Comparison of ENCODE assay signal across 11 cellular contexts in genomic region chr5:172985596-172985995, GRCh38. TPM values are rescaled to one million over a fixed set of nuclear protein-coding genes. Genes with fewer than 3 reads are reported as not detected.
DNase-seq lines count a peak whose midpoint lies in the region; ATAC-seq and TF ChIP-seq lines count a peak whose summit lies in the region.
"Had no signal": no experiment of that assay in that cellular context is flagged by ENCODE, and none has a peak within 500 bp of the region (broad histone marks: within the 10 kb centered on the region; RNA-seq: fewer than 3 reads in every experiment).

No MANE protein-coding gene starts in this region.

- H3K4me3 ChIP-seq in CD4-positive, CD25-positive, alpha-beta regulatory T cell (ENCODE audit: low read depth, low read length): peak overlapping the region; percentile 70
- 0 out of 2 replicates have a peak overlapping the region, but pooled peaks have one; percentile 11 for H3K4me3 ChIP-seq in HUES48 (ENCODE audit: low read depth, low read length)
- peak overlapping the region; percentile 10 to 93 for H3K4me3 ChIP-seq in ascending aorta

- ATAC-seq in CD4-positive, CD25-positive, alpha-beta regulatory T cell (ENCODE audit: low read depth in 2 of 2): no peak
- no peak for ATAC-seq in memory B cell (ENCODE audit: low read depth)
- ATAC-seq in GM21515 (IDR thresholded peaks at IDR 0.05; ENCODE audit: unreplicated experiment): no peak
- ATAC-seq: activated CD4-positive, CD25-positive, alpha-beta regulatory T cell treated with anti-CD3 and anti-CD28 coated beads, Interleukin-2, amount 50 U/mL, for 24 hours had no signal

- TF ChIP-seq CTCF in ascending aorta (IDR thresholded peaks at IDR 0.05): no peak

- H3K27ac Mint-ChIP-seq in CD4-positive, CD25-positive, alpha-beta regulatory T cell: peak overlapping the region in 2 of 3 donors; percentile 48 to 82
- H3K27ac Mint-ChIP-seq in memory B cell: peak overlapping the region; percentile 77

- peaks cover 30% of the 10 kb centered on the region for H3K4me1 ChIP-seq in CD4-positive, CD25-positive, alpha-beta regulatory T cell (ENCODE audit: control insufficient read depth, insufficient read depth, low read length, poor library complexity, severe bottlenecking)
- H3K4me1 ChIP-seq in HUES48 (ENCODE audit: control insufficient read depth, insufficient read depth, low read length): no peaks in the 10 kb centered on the region
- H3K4me1 ChIP-seq in ascending aorta: peaks cover 8 to 14% of the 10 kb centered on the region in 2 donors

- no peak for DNase-seq in CD4-positive, CD25-positive, alpha-beta regulatory T cell
- DNase-seq in ascending aorta (ENCODE audit: low spot score in 2 of 2): no peak
- no peak for DNase-seq in memory B cell (ENCODE audit: low spot score in 2 of 2)
- DNase-seq in putamen (ENCODE audit: low spot score): no peak
- DNase-seq in NCI-H226: no peak
- DNase-seq in globus pallidus (ENCODE audit: low spot score): no peak
- DNase-seq: erythroblast, NCI-H1694 treated with DMSO at 0.1 percent for 48 hours had no signal

- no peak overlapping the region for H3K9ac ChIP-seq in HUES48 (ENCODE audit: low read depth, low read length)

- H3K36me3 Mint-ChIP-seq in CD4-positive, CD25-positive, alpha-beta regulatory T cell: peaks cover 10% of the 10 kb centered on the region
- H3K36me3 Mint-ChIP-seq in memory B cell: peaks cover 8% of the 10 kb centered on the region

- peaks cover 7 to 64% (median 31%) of the 10 kb centered on the region in 4 donors for H3K4me1 Mint-ChIP-seq in CD4-positive, CD25-positive, alpha-beta regulatory T cell
- peaks cover 12% of the 10 kb centered on the region for H3K4me1 Mint-ChIP-seq in memory B cell

- H3K36me3 ChIP-seq in CD4-positive, CD25-positive, alpha-beta regulatory T cell (ENCODE audit: control insufficient read depth, insufficient read depth, low read length): peaks cover 10% of the 10 kb centered on the region
- H3K36me3 ChIP-seq in HUES48 (ENCODE audit: control insufficient read depth, insufficient read depth, low read length) (peaks cover 22% of the 10 kb centered on the region), ascending aorta (peaks cover 10% of the 10 kb centered on the region in 2 donors)

- H3K27me3 ChIP-seq in CD4-positive, CD25-positive, alpha-beta regulatory T cell (ENCODE audit: control insufficient read depth, insufficient read depth, low read length): no peaks in the 10 kb centered on the region
- no peaks in the 10 kb centered on the region for H3K27me3 ChIP-seq in HUES48 (ENCODE audit: control insufficient read depth, insufficient read depth, low read length)
- no peaks in the 10 kb centered on the region for H3K27me3 ChIP-seq in ascending aorta

- peak overlapping the region; percentile 49 for H3K27ac ChIP-seq in CD4-positive, CD25-positive, alpha-beta regulatory T cell (ENCODE audit: insufficient read depth, low read length, poor library complexity, severe bottlenecking)
- H3K27ac ChIP-seq in HUES48 (ENCODE audit: low read depth, low read length): no peak overlapping the region
- H3K27ac ChIP-seq in ascending aorta: peak overlapping the region in 1 of 2 donors; percentile 35

- H3K27me3 Mint-ChIP-seq in CD4-positive, CD25-positive, alpha-beta regulatory T cell: no peaks in the 10 kb centered on the region
- no peaks in the 10 kb centered on the region for H3K27me3 Mint-ChIP-seq in memory B cell

- H3K4me3 Mint-ChIP-seq in CD4-positive, CD25-positive, alpha-beta regulatory T cell: peak overlapping the region; percentile 78 to 98 (median 94)
- peak overlapping the region; percentile 85 for H3K4me3 Mint-ChIP-seq in memory B cell

- H3K9me3 ChIP-seq in CD4-positive, CD25-positive, alpha-beta regulatory T cell (ENCODE audit: control insufficient read depth in 2 of 2, low read length in 2 of 2): no peaks in the 10 kb centered on the region
- H3K9me3 ChIP-seq in HUES48 (ENCODE audit: control insufficient read depth, insufficient read depth, low read length) (no peaks in the 10 kb centered on the region), ascending aorta (no peaks in the 10 kb centered on the region)

- H3K9me3 Mint-ChIP-seq in CD4-positive, CD25-positive, alpha-beta regulatory T cell: peaks cover 0 to 1% (median 0%) of the 10 kb centered on the region in 7 donors
- H3K9me3 Mint-ChIP-seq in memory B cell: no peaks in the 10 kb centered on the region

- intact Hi-C loops in ascending aorta (cut with DNase I): no loop called here

RNA-seq across cellular contexts. Expression of gene ATP6V0E1, which starts 2.0 kb away (rescaled TPM):
- 106 TPM for total RNA-seq in CD4-positive, CD25-positive, alpha-beta regulatory T cell
- polyA plus RNA-seq in CD4-positive, CD25-positive, alpha-beta regulatory T cell: 100 to 1,000 TPM; 499 to 691 (median 501) TPM
- total RNA-seq in ascending aorta: 62.6 TPM

RNA-seq across cellular contexts. Expression of gene RPL26L1, which starts 26.4 kb away (rescaled TPM):
- total RNA-seq in CD4-positive, CD25-positive, alpha-beta regulatory T cell: 12.9 TPM
- 10 to 100 TPM; 38.9 to 51.6 (median 48.9) TPM for polyA plus RNA-seq in CD4-positive, CD25-positive, alpha-beta regulatory T cell
- 0.75 TPM for total RNA-seq in ascending aorta

Comparison
In these comparisons a context has a peak if more than half of its experiments do, and no peak if none do; other contexts are left out.
1. H3K4me3 ChIP-seq: peak in every context shown above with its lines; median percentile 70 in CD4-positive, CD25-positive, alpha-beta regulatory T cell; 52 in ascending aorta; 11 in HUES48.